ENCODE assay signal across 18 cellular contexts in genomic region chr20:23037017-23037481, GRCh38. TPM values are rescaled to one million over a fixed set of nuclear protein-coding genes. Genes with fewer than 3 reads are reported as not detected.
A peak's percentile ranks its signal among the peaks of the same experiment; 100 is the strongest.
DNase-seq lines count a peak whose midpoint lies in the region; ATAC-seq and TF ChIP-seq lines count a peak whose summit lies in the region.
"Had no signal": no experiment of that assay in that cellular context is flagged by ENCODE, and none has a peak within 500 bp of the region (broad histone marks: within the 10 kb centered on the region; RNA-seq: fewer than 3 reads in every experiment).

No MANE protein-coding gene starts in this region.

- H3K9me3 Mint-ChIP-seq in neural progenitor cell = peaks cover 3% of the 10 kb centered on the region
- H3K9me3 Mint-ChIP-seq: T-helper 2 cell treated with Interferon-gamma antibody and Interleukin-4, amounts not matched to agents 5 μg/mL and 100 μg/mL, for 36 hours had no signal

- H3K79me2 ChIP-seq in neural progenitor cell (ENCODE audit: low read depth) = no peaks in the 10 kb centered on the region

- H3K4me3 Mint-ChIP-seq in neural progenitor cell = peak overlapping the region; percentile 17
- H3K4me3 Mint-ChIP-seq: IgD-negative memory B cell; T-helper 2 cell treated with Interferon-gamma antibody and Interleukin-4, amounts not matched to agents 5 μg/mL and 100 μg/mL, for 36 hours had no signal

- H3K36me3 Mint-ChIP-seq in neural progenitor cell = peaks cover 2% of the 10 kb centered on the region

- TF ChIP-seq CTCF in HEK293 (tag by site-specific recombination; IDR thresholded peaks at IDR 0.05) (no peak), neural progenitor cell (IDR thresholded peaks at IDR 0.05) (no peak)

- CTCF ChIA-PET in HEK293 (lab: Yijun Ruan, JAX) = interaction anchor here (1.6 to 2.7 kb wide), 2 partner anchors 14 to 198 kb away, joined by 4 to 12 read pairs; no protein-coding TSS in a partner anchor

- POLR2A ChIA-PET in HEK293 (lab: Yijun Ruan, JAX) = interaction anchor here (1.0 kb wide), 1 partner anchor 313 kb away, joined by 4 read pairs; the partner anchor contains the start of gene NXT1

- no peaks in the 10 kb centered on the region for H3K9me3 ChIP-seq in HEK293 (ENCODE audit: control insufficient read depth, insufficient read depth, low read depth, low read length)
- H3K9me3 ChIP-seq in neural progenitor cell (ENCODE audit: low read depth) = no peaks in the 10 kb centered on the region

- no peak overlapping the region for H2AFZ ChIP-seq in neural progenitor cell (replicated peaks)

- peak; percentile 24 for DNase-seq in NCI-H345 (lab: John Stamatoyannopoulos, UW)
- no peak for DNase-seq in NCI-H345 treated with DMSO at 0.1 percent for 48 hours (lab: John Stamatoyannopoulos, UW; ENCODE audit: unreplicated experiment)
- peak; percentile 99 for DNase-seq in SW480 (ENCODE audit: low spot score)
- no peak for DNase-seq in neural progenitor cell (ENCODE audit: low spot score)
- no peak for DNase-seq in GM03348 (ENCODE audit: low spot score)
- no peak for DNase-seq in stimulated activated CD4-positive, alpha-beta T cell treated with anti-CD3 and anti-CD28 coated beads, Interleukin-15, amount 100 ng/mL, for 24 hours
- DNase-seq: DMS79 treated with DMSO at 0.1 percent for 48 hours, H7, Kasumi-1, NCI-H2029, NCI-H2171 treated with DMSO at 0.1 percent for 48 hours, SHP77 had no signal

- no peak for ATAC-seq in HG03565 (IDR thresholded peaks at IDR 0.05; ENCODE audit: unreplicated experiment)

- H3K4me1 Mint-ChIP-seq in neural progenitor cell = no peaks in the 10 kb centered on the region
- H3K4me1 Mint-ChIP-seq: IgD-negative memory B cell had no signal

- H3K27me3 ChIP-seq in neural progenitor cell = peaks cover 99% of the 10 kb centered on the region

- no peak overlapping the region for H3K9ac ChIP-seq in neural progenitor cell

- no peaks in the 10 kb centered on the region for H3F3A ChIP-seq in neural progenitor cell (ENCODE audit: low read depth)

- H3K4me2 ChIP-seq in neural progenitor cell = no peak overlapping the region

- no peak overlapping the region for H3K27ac ChIP-seq in HEK293 (ENCODE audit: extremely low read depth, low read depth, low read length)
- H3K27ac ChIP-seq in neural progenitor cell = no peak overlapping the region
- H3K27ac ChIP-seq: SK-N-MC had no signal

- no peaks in the 10 kb centered on the region for H3K36me3 ChIP-seq in HEK293 (ENCODE audit: control insufficient read depth in 2 of 2, insufficient read depth in 1 of 2, low read length in 2 of 2)
- no peaks in the 10 kb centered on the region for H3K36me3 ChIP-seq in neural progenitor cell

- no peak overlapping the region for H3K4me3 ChIP-seq in HEK293 (ENCODE audit: low read depth, low read length)
- H3K4me3 ChIP-seq in neural progenitor cell = no peak overlapping the region
- H3K4me3 ChIP-seq: SK-N-MC had no signal

- peaks cover 45% of the 10 kb centered on the region for H3K27me3 Mint-ChIP-seq in neural progenitor cell (ENCODE audit: insufficient read depth, low read depth)

- H3K4me1 ChIP-seq in HEK293 (ENCODE audit: control insufficient read depth, insufficient read depth, low read length) (no peaks in the 10 kb centered on the region; the same call in 1 of the 2 replicates), neural progenitor cell (peaks cover 4% of the 10 kb centered on the region)

- H3K27ac Mint-ChIP-seq in neural progenitor cell = no peak overlapping the region
- H3K27ac Mint-ChIP-seq: IgD-negative memory B cell; T-helper 2 cell treated with Interferon-gamma antibody and Interleukin-4, amounts not matched to agents 5 μg/mL and 100 μg/mL, for 36 hours had no signal

- no peaks in the 10 kb centered on the region for H4K20me1 ChIP-seq in neural progenitor cell (ENCODE audit: low read depth)

TF ChIP-seq in HEK293, 187 proteins besides CTCF, POLR2A, EP300 and RAD21 (continues in another document):
- TF ChIP-seq ZBTB21 (tag by site-specific recombination; IDR thresholded peaks at IDR 0.05) (no peak), ZNF792 (tag by site-specific recombination; IDR thresholded peaks at IDR 0.05) (no peak), ZNF280C (tag by site-specific recombination; IDR thresholded peaks at IDR 0.05) (no peak), WT1 (tag by site-specific recombination; IDR thresholded peaks at IDR 0.05) (peak; percentile 48; the same call in 1 of the 2 replicates), TCF7L2 (IDR thresholded peaks at IDR 0.05; ENCODE audit: borderline replicate concordance, low read depth, low read length) (peak; percentile 93; the same call in 1 of the 2 replicates), SP3 (tag by site-specific recombination; IDR thresholded peaks at IDR 0.05) (no peak), ZNF350 (tag by site-specific recombination; IDR thresholded peaks at IDR 0.05) (no peak), ZNF26 (tag by site-specific recombination; IDR thresholded peaks at IDR 0.05) (no peak), ZFHX2 (tag by site-specific recombination; conservative IDR thresholded peaks at IDR 0.05) (no peak), ZXDB (tag by site-specific recombination; IDR thresholded peaks at IDR 0.05) (peak; percentile 46; the same call in 1 of the 2 replicates), PRDM2 (tag by site-specific recombination; IDR thresholded peaks at IDR 0.05; ENCODE audit: borderline replicate concordance) (no peak), ZNF473 (tag by site-specific recombination; IDR thresholded peaks at IDR 0.05) (no peak), ZNF521 (tag by site-specific recombination; IDR thresholded peaks at IDR 0.05) (no peak)

RNA-seq across cellular contexts. Expression of gene SSTR4, which starts 1.9 kb away (rescaled TPM):
- total RNA-seq in neural progenitor cell (ENCODE audit: low replicate concordance) = not detected in 2 replicates
- total RNA-seq: H7, NCI-H460 had no signal

RNA-seq across cellular contexts. Expression of gene THBD, which starts 12.4 kb away (rescaled TPM):
- total RNA-seq in neural progenitor cell (ENCODE audit: low replicate concordance) = 0.06 and 0.15 TPM in 2 replicates

RNA-seq across cellular contexts. Expression of gene CD93, which starts 49.1 kb away (rescaled TPM):
- not detected in 2 replicates for total RNA-seq in neural progenitor cell (ENCODE audit: low replicate concordance)
- total RNA-seq: NCI-H460 had no signal

Comparison
In these comparisons a context has a peak if more than half of its experiments do, and no peak if none do; other contexts are left out.
1. DNase-seq: peak in NCI-H345 (single experiment) and SW480 (single experiment); none in NCI-H345 treated with DMSO at 0.1 percent for 48 hours (single experiment), neural progenitor cell (single experiment), GM03348 (single experiment) and stimulated activated CD4-positive, alpha-beta T cell treated with anti-CD3 and anti-CD28 coated beads, Interleukin-15, amount 100 ng/mL, for 24 hours (single experiment).